Comparison of ENCODE assay signal across 1 cellular context in the genomic region with DNA sequence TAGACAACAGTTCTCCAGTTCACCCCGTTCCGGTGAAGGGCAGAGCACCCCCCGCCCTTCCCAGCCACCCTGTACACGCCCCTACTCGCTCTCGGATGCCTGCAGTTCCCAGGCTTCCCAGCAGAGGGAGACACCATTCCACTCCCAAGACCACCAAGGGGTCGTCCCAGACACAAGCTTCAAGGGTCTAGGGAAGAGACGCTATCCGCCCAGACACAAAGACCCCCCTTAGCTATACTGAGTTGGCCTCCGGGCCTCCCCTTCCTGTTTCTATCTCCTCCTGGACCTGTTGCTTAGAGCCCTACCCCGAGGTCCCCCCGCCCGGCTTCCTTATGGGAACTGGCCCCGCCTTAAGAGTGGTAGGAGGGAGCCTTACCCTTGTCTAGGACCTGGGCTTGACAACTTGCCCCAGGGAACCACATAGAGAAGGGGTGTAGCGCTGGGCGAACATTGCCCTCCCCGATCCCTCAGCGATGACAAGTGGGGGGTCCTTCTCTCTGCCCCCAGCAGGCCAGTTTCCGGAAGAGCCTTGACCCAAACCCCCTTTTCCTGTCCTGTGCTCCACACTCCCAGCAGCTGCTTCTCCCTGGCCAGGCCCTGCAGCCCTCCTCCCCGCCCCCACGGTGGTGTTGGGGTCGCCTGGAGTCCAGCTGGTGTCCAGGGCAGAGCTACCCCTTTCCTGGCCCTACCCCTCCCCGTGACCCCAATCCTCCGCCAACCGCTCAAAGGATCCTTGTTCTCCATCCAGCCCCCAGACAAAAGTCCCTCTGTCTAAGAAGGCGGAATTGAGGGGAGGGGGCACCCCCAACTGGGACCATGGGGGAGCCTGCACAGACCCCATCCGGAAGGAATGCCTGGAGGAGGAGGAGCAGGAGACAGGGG.
A peak's percentile ranks its signal among the peaks of the same experiment; 100 is the strongest.
TF ChIP-seq lines count a peak whose summit lies in the region.

No MANE protein-coding gene starts in this region.

TF ChIP-seq in K562, 482 proteins besides CTCF, POLR2A, EP300 and RAD21 (continued from another document):
- TF ChIP-seq, protein P1, sequence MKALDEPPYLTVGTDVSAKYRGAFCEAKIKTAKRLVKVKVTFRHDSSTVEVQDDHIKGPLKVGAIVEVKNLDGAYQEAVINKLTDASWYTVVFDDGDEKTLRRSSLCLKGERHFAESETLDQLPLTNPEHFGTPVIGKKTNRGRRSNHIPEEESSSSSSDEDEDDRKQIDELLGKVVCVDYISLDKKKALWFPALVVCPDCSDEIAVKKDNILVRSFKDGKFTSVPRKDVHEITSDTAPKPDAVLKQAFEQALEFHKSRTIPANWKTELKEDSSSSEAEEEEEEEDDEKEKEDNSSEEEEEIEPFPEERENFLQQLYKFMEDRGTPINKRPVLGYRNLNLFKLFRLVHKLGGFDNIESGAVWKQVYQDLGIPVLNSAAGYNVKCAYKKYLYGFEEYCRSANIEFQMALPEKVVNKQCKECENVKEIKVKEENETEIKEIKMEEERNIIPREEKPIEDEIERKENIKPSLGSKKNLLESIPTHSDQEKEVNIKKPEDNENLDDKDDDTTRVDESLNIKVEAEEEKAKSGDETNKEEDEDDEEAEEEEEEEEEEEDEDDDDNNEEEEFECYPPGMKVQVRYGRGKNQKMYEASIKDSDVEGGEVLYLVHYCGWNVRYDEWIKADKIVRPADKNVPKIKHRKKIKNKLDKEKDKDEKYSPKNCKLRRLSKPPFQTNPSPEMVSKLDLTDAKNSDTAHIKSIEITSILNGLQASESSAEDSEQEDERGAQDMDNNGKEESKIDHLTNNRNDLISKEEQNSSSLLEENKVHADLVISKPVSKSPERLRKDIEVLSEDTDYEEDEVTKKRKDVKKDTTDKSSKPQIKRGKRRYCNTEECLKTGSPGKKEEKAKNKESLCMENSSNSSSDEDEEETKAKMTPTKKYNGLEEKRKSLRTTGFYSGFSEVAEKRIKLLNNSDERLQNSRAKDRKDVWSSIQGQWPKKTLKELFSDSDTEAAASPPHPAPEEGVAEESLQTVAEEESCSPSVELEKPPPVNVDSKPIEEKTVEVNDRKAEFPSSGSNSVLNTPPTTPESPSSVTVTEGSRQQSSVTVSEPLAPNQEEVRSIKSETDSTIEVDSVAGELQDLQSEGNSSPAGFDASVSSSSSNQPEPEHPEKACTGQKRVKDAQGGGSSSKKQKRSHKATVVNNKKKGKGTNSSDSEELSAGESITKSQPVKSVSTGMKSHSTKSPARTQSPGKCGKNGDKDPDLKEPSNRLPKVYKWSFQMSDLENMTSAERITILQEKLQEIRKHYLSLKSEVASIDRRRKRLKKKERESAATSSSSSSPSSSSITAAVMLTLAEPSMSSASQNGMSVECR (CRISPR knock-in tag; IDR thresholded peaks at IDR 0.05) = no peak
- TF ChIP-seq YBX1 (IDR thresholded peaks at IDR 0.05) = no peak
- peak; percentile 62; the same call in 1 of the 2 replicates for TF ChIP-seq SMC3 (conservative IDR thresholded peaks at IDR 0.05; ENCODE audit: insufficient read depth, low read depth, low read length)
- TF ChIP-seq HDAC3 (IDR thresholded peaks at IDR 0.05; ENCODE audit: borderline replicate concordance, partially characterized antibody) = no peak
- TF ChIP-seq CTBP1 (IDR thresholded peaks at IDR 0.05; ENCODE audit: borderline replicate concordance) = peak; percentile 35; the same call in 1 of the 2 replicates
- TF ChIP-seq CREBBP (IDR thresholded peaks at IDR 0.05; ENCODE audit: low read depth, low read length) = no peak
- no peak for TF ChIP-seq SP1 (CRISPR knock-in tag; IDR thresholded peaks at IDR 0.05)
- peak; percentile 68; the same call in 1 of the 2 replicates for TF ChIP-seq MTA1 (IDR thresholded peaks at IDR 0.05; ENCODE audit: borderline replicate concordance)
- TF ChIP-seq ZNF3 (CRISPR knock-in tag; IDR thresholded peaks at IDR 0.05) = no peak
- TF ChIP-seq CCAR2 (IDR thresholded peaks at IDR 0.05; ENCODE audit: low read depth, low read length) = no peak
- no peak for TF ChIP-seq ZNF146 (CRISPR knock-in tag; IDR thresholded peaks at IDR 0.05; ENCODE audit: unreplicated experiment)
- TF ChIP-seq ZNF217 (CRISPR knock-in tag; IDR thresholded peaks at IDR 0.05) = no peak
- TF ChIP-seq HDAC1 (IDR thresholded peaks at IDR 0.05) = no peak; a peak in 1 of 4 replicates
- peak; percentile 77; the same call in 1 of the 2 replicates for TF ChIP-seq GATAD2A (IDR thresholded peaks at IDR 0.05)
- TF ChIP-seq KAT2B (IDR thresholded peaks at IDR 0.05; ENCODE audit: low read depth, low read length) = no peak
- TF ChIP-seq FOXJ2 (tag; IDR thresholded peaks at IDR 0.05) = no peak
- TF ChIP-seq FOS (IDR thresholded peaks at IDR 0.05; ENCODE audit: extremely low read depth, insufficient read length) = no peak
- TF ChIP-seq, protein P2, sequence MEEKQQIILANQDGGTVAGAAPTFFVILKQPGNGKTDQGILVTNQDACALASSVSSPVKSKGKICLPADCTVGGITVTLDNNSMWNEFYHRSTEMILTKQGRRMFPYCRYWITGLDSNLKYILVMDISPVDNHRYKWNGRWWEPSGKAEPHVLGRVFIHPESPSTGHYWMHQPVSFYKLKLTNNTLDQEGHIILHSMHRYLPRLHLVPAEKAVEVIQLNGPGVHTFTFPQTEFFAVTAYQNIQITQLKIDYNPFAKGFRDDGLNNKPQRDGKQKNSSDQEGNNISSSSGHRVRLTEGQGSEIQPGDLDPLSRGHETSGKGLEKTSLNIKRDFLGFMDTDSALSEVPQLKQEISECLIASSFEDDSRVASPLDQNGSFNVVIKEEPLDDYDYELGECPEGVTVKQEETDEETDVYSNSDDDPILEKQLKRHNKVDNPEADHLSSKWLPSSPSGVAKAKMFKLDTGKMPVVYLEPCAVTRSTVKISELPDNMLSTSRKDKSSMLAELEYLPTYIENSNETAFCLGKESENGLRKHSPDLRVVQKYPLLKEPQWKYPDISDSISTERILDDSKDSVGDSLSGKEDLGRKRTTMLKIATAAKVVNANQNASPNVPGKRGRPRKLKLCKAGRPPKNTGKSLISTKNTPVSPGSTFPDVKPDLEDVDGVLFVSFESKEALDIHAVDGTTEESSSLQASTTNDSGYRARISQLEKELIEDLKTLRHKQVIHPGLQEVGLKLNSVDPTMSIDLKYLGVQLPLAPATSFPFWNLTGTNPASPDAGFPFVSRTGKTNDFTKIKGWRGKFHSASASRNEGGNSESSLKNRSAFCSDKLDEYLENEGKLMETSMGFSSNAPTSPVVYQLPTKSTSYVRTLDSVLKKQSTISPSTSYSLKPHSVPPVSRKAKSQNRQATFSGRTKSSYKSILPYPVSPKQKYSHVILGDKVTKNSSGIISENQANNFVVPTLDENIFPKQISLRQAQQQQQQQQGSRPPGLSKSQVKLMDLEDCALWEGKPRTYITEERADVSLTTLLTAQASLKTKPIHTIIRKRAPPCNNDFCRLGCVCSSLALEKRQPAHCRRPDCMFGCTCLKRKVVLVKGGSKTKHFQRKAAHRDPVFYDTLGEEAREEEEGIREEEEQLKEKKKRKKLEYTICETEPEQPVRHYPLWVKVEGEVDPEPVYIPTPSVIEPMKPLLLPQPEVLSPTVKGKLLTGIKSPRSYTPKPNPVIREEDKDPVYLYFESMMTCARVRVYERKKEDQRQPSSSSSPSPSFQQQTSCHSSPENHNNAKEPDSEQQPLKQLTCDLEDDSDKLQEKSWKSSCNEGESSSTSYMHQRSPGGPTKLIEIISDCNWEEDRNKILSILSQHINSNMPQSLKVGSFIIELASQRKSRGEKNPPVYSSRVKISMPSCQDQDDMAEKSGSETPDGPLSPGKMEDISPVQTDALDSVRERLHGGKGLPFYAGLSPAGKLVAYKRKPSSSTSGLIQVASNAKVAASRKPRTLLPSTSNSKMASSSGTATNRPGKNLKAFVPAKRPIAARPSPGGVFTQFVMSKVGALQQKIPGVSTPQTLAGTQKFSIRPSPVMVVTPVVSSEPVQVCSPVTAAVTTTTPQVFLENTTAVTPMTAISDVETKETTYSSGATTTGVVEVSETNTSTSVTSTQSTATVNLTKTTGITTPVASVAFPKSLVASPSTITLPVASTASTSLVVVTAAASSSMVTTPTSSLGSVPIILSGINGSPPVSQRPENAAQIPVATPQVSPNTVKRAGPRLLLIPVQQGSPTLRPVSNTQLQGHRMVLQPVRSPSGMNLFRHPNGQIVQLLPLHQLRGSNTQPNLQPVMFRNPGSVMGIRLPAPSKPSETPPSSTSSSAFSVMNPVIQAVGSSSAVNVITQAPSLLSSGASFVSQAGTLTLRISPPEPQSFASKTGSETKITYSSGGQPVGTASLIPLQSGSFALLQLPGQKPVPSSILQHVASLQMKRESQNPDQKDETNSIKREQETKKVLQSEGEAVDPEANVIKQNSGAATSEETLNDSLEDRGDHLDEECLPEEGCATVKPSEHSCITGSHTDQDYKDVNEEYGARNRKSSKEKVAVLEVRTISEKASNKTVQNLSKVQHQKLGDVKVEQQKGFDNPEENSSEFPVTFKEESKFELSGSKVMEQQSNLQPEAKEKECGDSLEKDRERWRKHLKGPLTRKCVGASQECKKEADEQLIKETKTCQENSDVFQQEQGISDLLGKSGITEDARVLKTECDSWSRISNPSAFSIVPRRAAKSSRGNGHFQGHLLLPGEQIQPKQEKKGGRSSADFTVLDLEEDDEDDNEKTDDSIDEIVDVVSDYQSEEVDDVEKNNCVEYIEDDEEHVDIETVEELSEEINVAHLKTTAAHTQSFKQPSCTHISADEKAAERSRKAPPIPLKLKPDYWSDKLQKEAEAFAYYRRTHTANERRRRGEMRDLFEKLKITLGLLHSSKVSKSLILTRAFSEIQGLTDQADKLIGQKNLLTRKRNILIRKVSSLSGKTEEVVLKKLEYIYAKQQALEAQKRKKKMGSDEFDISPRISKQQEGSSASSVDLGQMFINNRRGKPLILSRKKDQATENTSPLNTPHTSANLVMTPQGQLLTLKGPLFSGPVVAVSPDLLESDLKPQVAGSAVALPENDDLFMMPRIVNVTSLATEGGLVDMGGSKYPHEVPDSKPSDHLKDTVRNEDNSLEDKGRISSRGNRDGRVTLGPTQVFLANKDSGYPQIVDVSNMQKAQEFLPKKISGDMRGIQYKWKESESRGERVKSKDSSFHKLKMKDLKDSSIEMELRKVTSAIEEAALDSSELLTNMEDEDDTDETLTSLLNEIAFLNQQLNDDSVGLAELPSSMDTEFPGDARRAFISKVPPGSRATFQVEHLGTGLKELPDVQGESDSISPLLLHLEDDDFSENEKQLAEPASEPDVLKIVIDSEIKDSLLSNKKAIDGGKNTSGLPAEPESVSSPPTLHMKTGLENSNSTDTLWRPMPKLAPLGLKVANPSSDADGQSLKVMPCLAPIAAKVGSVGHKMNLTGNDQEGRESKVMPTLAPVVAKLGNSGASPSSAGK (IDR thresholded peaks at IDR 0.05) = no peak
- TF ChIP-seq, protein P3, sequence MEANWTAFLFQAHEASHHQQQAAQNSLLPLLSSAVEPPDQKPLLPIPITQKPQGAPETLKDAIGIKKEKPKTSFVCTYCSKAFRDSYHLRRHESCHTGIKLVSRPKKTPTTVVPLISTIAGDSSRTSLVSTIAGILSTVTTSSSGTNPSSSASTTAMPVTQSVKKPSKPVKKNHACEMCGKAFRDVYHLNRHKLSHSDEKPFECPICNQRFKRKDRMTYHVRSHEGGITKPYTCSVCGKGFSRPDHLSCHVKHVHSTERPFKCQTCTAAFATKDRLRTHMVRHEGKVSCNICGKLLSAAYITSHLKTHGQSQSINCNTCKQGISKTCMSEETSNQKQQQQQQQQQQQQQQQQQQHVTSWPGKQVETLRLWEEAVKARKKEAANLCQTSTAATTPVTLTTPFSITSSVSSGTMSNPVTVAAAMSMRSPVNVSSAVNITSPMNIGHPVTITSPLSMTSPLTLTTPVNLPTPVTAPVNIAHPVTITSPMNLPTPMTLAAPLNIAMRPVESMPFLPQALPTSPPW (CRISPR knock-in tag; IDR thresholded peaks at IDR 0.05) = peak; percentile 79
- peak; percentile 35; the same call in 1 of the 2 replicates for TF ChIP-seq ESRRA (IDR thresholded peaks at IDR 0.05; ENCODE audit: borderline replicate concordance, low read depth)
- peak in 1 of 2 experiments; percentile 70; a peak in 2 of 4 replicates for TF ChIP-seq MAZ (CRISPR knock-in tag; conservative IDR thresholded peaks at IDR 0.05 in 1 of 2, IDR thresholded peaks at IDR 0.05 in 1 of 2)
- TF ChIP-seq ZBTB7A (IDR thresholded peaks at IDR 0.05; ENCODE audit: borderline replicate concordance, control insufficient read depth, low read depth, low read length) = peak; percentile 100
- TF ChIP-seq, protein P4, sequence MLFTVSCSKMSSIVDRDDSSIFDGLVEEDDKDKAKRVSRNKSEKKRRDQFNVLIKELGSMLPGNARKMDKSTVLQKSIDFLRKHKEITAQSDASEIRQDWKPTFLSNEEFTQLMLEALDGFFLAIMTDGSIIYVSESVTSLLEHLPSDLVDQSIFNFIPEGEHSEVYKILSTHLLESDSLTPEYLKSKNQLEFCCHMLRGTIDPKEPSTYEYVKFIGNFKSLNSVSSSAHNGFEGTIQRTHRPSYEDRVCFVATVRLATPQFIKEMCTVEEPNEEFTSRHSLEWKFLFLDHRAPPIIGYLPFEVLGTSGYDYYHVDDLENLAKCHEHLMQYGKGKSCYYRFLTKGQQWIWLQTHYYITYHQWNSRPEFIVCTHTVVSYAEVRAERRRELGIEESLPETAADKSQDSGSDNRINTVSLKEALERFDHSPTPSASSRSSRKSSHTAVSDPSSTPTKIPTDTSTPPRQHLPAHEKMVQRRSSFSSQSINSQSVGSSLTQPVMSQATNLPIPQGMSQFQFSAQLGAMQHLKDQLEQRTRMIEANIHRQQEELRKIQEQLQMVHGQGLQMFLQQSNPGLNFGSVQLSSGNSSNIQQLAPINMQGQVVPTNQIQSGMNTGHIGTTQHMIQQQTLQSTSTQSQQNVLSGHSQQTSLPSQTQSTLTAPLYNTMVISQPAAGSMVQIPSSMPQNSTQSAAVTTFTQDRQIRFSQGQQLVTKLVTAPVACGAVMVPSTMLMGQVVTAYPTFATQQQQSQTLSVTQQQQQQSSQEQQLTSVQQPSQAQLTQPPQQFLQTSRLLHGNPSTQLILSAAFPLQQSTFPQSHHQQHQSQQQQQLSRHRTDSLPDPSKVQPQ (CRISPR knock-in tag; IDR thresholded peaks at IDR 0.05; ENCODE audit: borderline replicate concordance) = no peak
- no peak for TF ChIP-seq PTRF (tag; IDR thresholded peaks at IDR 0.05)
- no peak for TF ChIP-seq TFAM (CRISPR knock-in tag; conservative IDR thresholded peaks at IDR 0.05)
- 0 out of 2 replicates have a peak, but pooled peaks have one; percentile 22 for TF ChIP-seq RB1 (IDR thresholded peaks at IDR 0.05; ENCODE audit: low read depth)
- TF ChIP-seq TARDBP (IDR thresholded peaks at IDR 0.05) = no peak
- no peak for TF ChIP-seq ZNF507 (tag; conservative IDR thresholded peaks at IDR 0.05)
- 0 out of 2 replicates have a peak, but pooled peaks have one; percentile 18 for TF ChIP-seq STAG1 (CRISPR knock-in tag; IDR thresholded peaks at IDR 0.05; ENCODE audit: borderline replicate concordance)
- no peak for TF ChIP-seq MEF2A (IDR thresholded peaks at IDR 0.05; ENCODE audit: control insufficient read depth, low read depth, low read length)
TF ChIP-seq in K562: peak in this region for 19.
